ENCODE assay signal across 15 cellular contexts in genomic region chr11:69126286-69126685, GRCh38. TPM values are rescaled to one million over a fixed set of nuclear protein-coding genes. Genes with fewer than 3 reads are reported as not detected.
"Had no signal": no experiment of that assay in that cellular context is flagged by ENCODE, and none has a peak within 500 bp of the region (broad histone marks: within the 10 kb centered on the region; RNA-seq: fewer than 3 reads in every experiment).

No MANE protein-coding gene starts in this region.

- H3K27ac ChIP-seq: brain microvascular endothelial cell, lower lobe of right lung, right atrium auricular region, tibial nerve had no signal

- H3K4me3 ChIP-seq: lower lobe of right lung, right atrium auricular region, tibial nerve had no signal

- ATAC-seq: activated naive CD4-positive, alpha-beta T cell treated with anti-CD3 and anti-CD28 coated beads, Interleukin-2, amount 50 U/mL, for 72 hours; esophagus mucosa; lower lobe of right lung; stimulated activated effector memory CD8-positive, alpha-beta T cell treated with anti-CD3 and anti-CD28 coated beads, Interleukin-12 subunit alpha, Interleukin-12 subunit beta, amount 100 ng/mL, for 72 hours had no signal

- FAIRE-seq: endometrium, small intestine had no signal

- H3K36me3 ChIP-seq: brain microvascular endothelial cell, lower lobe of right lung, right atrium auricular region, tibial nerve had no signal

- H3K27me3 ChIP-seq: brain microvascular endothelial cell, right atrium auricular region, tibial nerve had no signal

- DNase-seq: activated CD4-positive, alpha-beta T cell treated with anti-CD3 and anti-CD28 coated beads, Interleukin-2, amount 10 ng/mL, durations not matched to agents 24 days and 14 days; activated effector memory CD4-positive, alpha-beta T cell treated with anti-CD3 and anti-CD28 coated beads, Interleukin-2, amount 50 U/mL, for 16 hours; amniotic stem cell; brain microvascular endothelial cell; lower lobe of right lung; midbrain; naive B cell; small intestine had no signal

RNA-seq across cellular contexts. Expression of gene SMIM38, which starts 29.4 kb away (rescaled TPM):
- total RNA-seq: dermis microvascular lymphatic vessel endothelial cell, lower lobe of right lung had no signal
